In the genomic region with DNA sequence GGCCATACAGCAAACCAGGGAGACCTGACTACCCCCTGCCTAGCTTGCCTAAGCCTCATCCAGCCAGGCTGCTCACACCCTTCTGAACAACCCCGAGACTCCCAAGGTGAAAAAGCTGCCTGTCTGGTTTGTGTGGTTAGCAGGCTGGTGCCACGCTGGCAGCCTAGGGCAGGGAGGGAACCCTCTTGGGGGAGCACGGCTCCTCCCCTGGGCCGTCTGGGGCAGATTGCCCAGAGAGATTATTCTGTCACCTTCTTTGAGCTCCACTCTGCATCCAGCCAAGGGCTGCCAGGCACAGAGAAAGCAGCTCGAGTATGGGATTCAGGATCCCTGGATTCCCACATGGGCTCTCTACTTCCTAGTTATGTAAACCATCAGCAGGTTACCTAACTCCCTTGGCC, we compare ENCODE assay signal across 1 cellular context.
A peak's percentile ranks its signal among the peaks of the same experiment; 100 is the strongest.
TF ChIP-seq lines count a peak whose summit lies in the region.

No MANE protein-coding gene starts in this region.

TF ChIP-seq in HCT116, 20 proteins besides CTCF, POLR2A, EP300 and RAD21 (continued from another document):
- TF ChIP-seq, protein P1, sequence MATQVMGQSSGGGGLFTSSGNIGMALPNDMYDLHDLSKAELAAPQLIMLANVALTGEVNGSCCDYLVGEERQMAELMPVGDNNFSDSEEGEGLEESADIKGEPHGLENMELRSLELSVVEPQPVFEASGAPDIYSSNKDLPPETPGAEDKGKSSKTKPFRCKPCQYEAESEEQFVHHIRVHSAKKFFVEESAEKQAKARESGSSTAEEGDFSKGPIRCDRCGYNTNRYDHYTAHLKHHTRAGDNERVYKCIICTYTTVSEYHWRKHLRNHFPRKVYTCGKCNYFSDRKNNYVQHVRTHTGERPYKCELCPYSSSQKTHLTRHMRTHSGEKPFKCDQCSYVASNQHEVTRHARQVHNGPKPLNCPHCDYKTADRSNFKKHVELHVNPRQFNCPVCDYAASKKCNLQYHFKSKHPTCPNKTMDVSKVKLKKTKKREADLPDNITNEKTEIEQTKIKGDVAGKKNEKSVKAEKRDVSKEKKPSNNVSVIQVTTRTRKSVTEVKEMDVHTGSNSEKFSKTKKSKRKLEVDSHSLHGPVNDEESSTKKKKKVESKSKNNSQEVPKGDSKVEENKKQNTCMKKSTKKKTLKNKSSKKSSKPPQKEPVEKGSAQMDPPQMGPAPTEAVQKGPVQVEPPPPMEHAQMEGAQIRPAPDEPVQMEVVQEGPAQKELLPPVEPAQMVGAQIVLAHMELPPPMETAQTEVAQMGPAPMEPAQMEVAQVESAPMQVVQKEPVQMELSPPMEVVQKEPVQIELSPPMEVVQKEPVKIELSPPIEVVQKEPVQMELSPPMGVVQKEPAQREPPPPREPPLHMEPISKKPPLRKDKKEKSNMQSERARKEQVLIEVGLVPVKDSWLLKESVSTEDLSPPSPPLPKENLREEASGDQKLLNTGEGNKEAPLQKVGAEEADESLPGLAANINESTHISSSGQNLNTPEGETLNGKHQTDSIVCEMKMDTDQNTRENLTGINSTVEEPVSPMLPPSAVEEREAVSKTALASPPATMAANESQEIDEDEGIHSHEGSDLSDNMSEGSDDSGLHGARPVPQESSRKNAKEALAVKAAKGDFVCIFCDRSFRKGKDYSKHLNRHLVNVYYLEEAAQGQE (IDR thresholded peaks at IDR 0.05; ENCODE audit: low read depth), result no peak
- TF ChIP-seq ZBTB33 (IDR thresholded peaks at IDR 0.05; ENCODE audit: extremely low read depth, insufficient replicate concordance, low read length), result no peak
- no peak for TF ChIP-seq ZNF274 (IDR thresholded peaks at IDR 0.05; ENCODE audit: low read depth, low read length)
- TF ChIP-seq YY1 (IDR thresholded peaks at IDR 0.05; ENCODE audit: extremely low read depth, insufficient replicate concordance, low read depth, low read length), result no peak
- no peak for TF ChIP-seq SIN3A (IDR thresholded peaks at IDR 0.05; ENCODE audit: low read depth)
- TF ChIP-seq POLR2AphosphoS5 (IDR thresholded peaks at IDR 0.05; ENCODE audit: low read depth, low read length), result peak; percentile 48; the same call in 1 of the 2 replicates
- TF ChIP-seq JUND (IDR thresholded peaks at IDR 0.05), result no peak
- TF ChIP-seq EZH2phosphoT487 (IDR thresholded peaks at IDR 0.05; ENCODE audit: borderline replicate concordance), result no peak
- TF ChIP-seq CBX3 (IDR thresholded peaks at IDR 0.05; ENCODE audit: low read depth), result peak; percentile 65; the same call in 1 of the 2 replicates
- TF ChIP-seq ELF1 (IDR thresholded peaks at IDR 0.05; ENCODE audit: borderline replicate concordance, low read depth), result no peak
- TF ChIP-seq, protein P2, sequence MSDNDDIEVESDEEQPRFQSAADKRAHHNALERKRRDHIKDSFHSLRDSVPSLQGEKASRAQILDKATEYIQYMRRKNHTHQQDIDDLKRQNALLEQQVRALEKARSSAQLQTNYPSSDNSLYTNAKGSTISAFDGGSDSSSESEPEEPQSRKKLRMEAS (IDR thresholded peaks at IDR 0.05), result peak; percentile 62; the same call in 1 of the 2 replicates
- TF ChIP-seq CEBPB (IDR thresholded peaks at IDR 0.05; ENCODE audit: low read depth), result no peak
